Comparison of ENCODE assay signal across 8 cellular contexts in genomic region chr17:68435876-68436842, GRCh38. TPM values are rescaled to one million over a fixed set of nuclear protein-coding genes. Genes with fewer than 3 reads are reported as not detected.
DNase-seq lines count a peak whose midpoint lies in the region; ATAC-seq and TF ChIP-seq lines count a peak whose summit lies in the region.

No MANE protein-coding gene starts in this region.

- intact Hi-C loops in testis (cut with DNase I; ENCODE audit: low total_unique reads) = loop anchor here (10.0 kb wide), 1 partner anchor 171 kb away; no protein-coding TSS in a partner anchor

- H3K27ac ChIP-seq in testis = no peak overlapping the region

- ATAC-seq in GM19351 (IDR thresholded peaks at IDR 0.05; ENCODE audit: unreplicated experiment) = peak; percentile 57

- peak; percentile 99 for TF ChIP-seq CTCF in AG10803 (conservative IDR thresholded peaks at IDR 0.05; ENCODE audit: low read length)
- peak; percentile 73 to 91 (median 91) for TF ChIP-seq CTCF in testis (IDR thresholded peaks at IDR 0.05)

- no peaks in the 10 kb centered on the region for H3K9me3 ChIP-seq in testis

- peak; percentile 76 for DNase-seq in AG10803 (ENCODE audit: low read depth)
- DNase-seq in M059J (ENCODE audit: low read depth) = peak; percentile 83
- peak; percentile 87 for DNase-seq in RPMI7951 (ENCODE audit: low read depth)
- DNase-seq in activated T-helper 1 cell treated with Interleukin-2 at 50 U/mL for 16 hours (ENCODE audit: low read depth) = peak; percentile 68
- DNase-seq in fibroblast of the conjunctiva (ENCODE audit: low read depth) = peak; percentile 72
- peak; percentile 58 for DNase-seq in non-pigmented ciliary epithelial cell (ENCODE audit: low read depth)
- DNase-seq in testis = peak; percentile 87

- no peaks in the 10 kb centered on the region for H3K27me3 ChIP-seq in testis

- H3K4me3 ChIP-seq in AG10803 (ENCODE audit: low read length) = no peak overlapping the region
- no peak overlapping the region for H3K4me3 ChIP-seq in testis

- no peak for TF ChIP-seq POLR2A in testis (IDR thresholded peaks at IDR 0.05)

- H3K4me1 ChIP-seq in testis = peaks cover 13% of the 10 kb centered on the region

- 67 to 78% methylated on average over 18 to 20 of the region's 20 CpGs for WGBS in testis, 2 donors

- H3K36me3 ChIP-seq in testis (ENCODE audit: low read depth, missing control alignments) = no peaks in the 10 kb centered on the region

RNA-seq across cellular contexts. Expression of gene WIPI1, which starts 21.1 kb away (rescaled TPM):
- total RNA-seq in M059J (2014; rRNA removed; shearing (Covaris generic)) = 32.8 and 36.0 TPM in 2 replicates
- 44.1 and 49.5 TPM in 2 replicates for total RNA-seq in RPMI7951 (2014; rRNA removed; shearing (Covaris generic))
- total RNA-seq in testis = 10 to 100 TPM; 26.8 to 38.3 TPM
- 25.4 TPM for polyA plus RNA-seq in testis (ENCODE audit: insufficient read depth, low read depth, low replicate concordance)
